Comparison of ENCODE assay signal across 1 cellular context in genomic region chr5:97854871-97855762, GRCh38.
TF ChIP-seq lines count a peak whose summit lies in the region.

No MANE protein-coding gene starts in this region.

TF ChIP-seq in H1, 55 proteins besides CTCF, POLR2A, EP300 and RAD21 (continued from another document):
- TF ChIP-seq USF2 (IDR thresholded peaks at IDR 0.05; ENCODE audit: low read length): no peak
- no peak for TF ChIP-seq JUND (IDR thresholded peaks at IDR 0.05; ENCODE audit: low read length)
- TF ChIP-seq TAF7 (optimal IDR thresholded peaks at IDR 0.05; ENCODE audit: borderline replicate concordance, low read depth, low read length): no peak
- TF ChIP-seq MAFK (IDR thresholded peaks at IDR 0.05; ENCODE audit: low read depth, low read length): no peak
- TF ChIP-seq SP4 (IDR thresholded peaks at IDR 0.05; ENCODE audit: low read length): no peak
- no peak for TF ChIP-seq HDAC2 (IDR thresholded peaks at IDR 0.05; ENCODE audit: borderline replicate concordance in 1 of 2, low read depth in 2 of 2, low read length in 2 of 2)
- TF ChIP-seq ASH2L (IDR thresholded peaks at IDR 0.05; ENCODE audit: low read length): no peak
- TF ChIP-seq ZNF274 (IDR thresholded peaks at IDR 0.05; ENCODE audit: borderline replicate concordance, extremely low read depth, low read length): no peak
- no peak for TF ChIP-seq EZH2 (IDR thresholded peaks at IDR 0.05; ENCODE audit: low read depth, low read length, severe bottlenecking)
- no peak for TF ChIP-seq POLR2AphosphoS5 (IDR thresholded peaks at IDR 0.05; ENCODE audit: low read depth, low read length)
- no peak for TF ChIP-seq SRF (IDR thresholded peaks at IDR 0.05; ENCODE audit: low read depth, low read length)
- TF ChIP-seq PHF8 (conservative IDR thresholded peaks at IDR 0.05; ENCODE audit: low read depth, low read length): no peak
- TF ChIP-seq E2F6 (IDR thresholded peaks at IDR 0.05): no peak
- no peak for TF ChIP-seq GABPA (IDR thresholded peaks at IDR 0.05; ENCODE audit: borderline replicate concordance, insufficient read depth, low read length)
- TF ChIP-seq CHD2 (IDR thresholded peaks at IDR 0.05; ENCODE audit: low read length): no peak
- TF ChIP-seq CHD7 (IDR thresholded peaks at IDR 0.05; ENCODE audit: insufficient replicate concordance, low read length): no peak
